ENCODE assay signal across 15 cellular contexts in the genomic region with DNA sequence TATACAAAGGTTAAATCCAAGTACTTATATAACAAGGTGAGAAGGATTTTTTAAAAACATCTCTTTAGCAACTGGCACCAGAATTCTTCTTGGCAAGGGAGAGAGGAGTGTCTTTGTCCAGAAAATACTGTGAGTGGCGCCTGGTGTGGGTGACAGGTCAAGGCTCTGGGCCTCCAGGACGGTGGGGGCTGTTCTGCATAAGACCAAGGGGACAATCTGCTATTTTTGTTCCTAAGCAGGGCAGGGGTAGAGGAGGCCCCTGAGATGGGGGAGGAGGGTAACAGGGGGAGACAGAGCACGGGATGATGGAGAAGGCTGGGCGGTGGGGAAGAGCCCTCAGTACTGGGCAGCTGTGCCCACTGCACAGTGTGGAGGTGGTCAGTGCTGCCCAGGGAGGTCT. TPM values are rescaled to one million over a fixed set of nuclear protein-coding genes. Genes with fewer than 3 reads are reported as not detected.
DNase-seq lines count a peak whose midpoint lies in the region; ATAC-seq and TF ChIP-seq lines count a peak whose summit lies in the region.
"Had no signal": no experiment of that assay in that cellular context is flagged by ENCODE, and none has a peak within 500 bp of the region (broad histone marks: within the 10 kb centered on the region; RNA-seq: fewer than 3 reads in every experiment).

No MANE protein-coding gene starts in this region.

- DNase-seq in left ventricle myocardium superior, result peak; percentile 26
- DNase-seq in occipital lobe (lab: John Stamatoyannopoulos, UW), result no peak
- no peak for DNase-seq in Karpas-422
- DNase-seq in gastrocnemius medialis, result no peak
- DNase-seq: Calu3; CD4-positive, alpha-beta memory T cell; GM23248; HCEC 1CT; NCI-H187; NCI-H345; NCI-H526 treated with DMSO at 0.1 percent for 48 hours; NK-92 treated with Interleukin-12 subunit alpha and Interleukin-12 subunit beta, amount 100 ng/mL, for 24 hours had no signal

- no peak overlapping the region for H2AFZ ChIP-seq in Karpas-422 (ENCODE audit: low read length)
- H2AFZ ChIP-seq: GM23248 had no signal

- H3K27ac ChIP-seq in C4-2B, result peak overlapping the region; percentile 4; the same call in 1 of the 2 replicates
- H3K27ac ChIP-seq in Karpas-422 (ENCODE audit: low read length), result no peak overlapping the region
- H3K27ac ChIP-seq in gastrocnemius medialis, result no peak overlapping the region
- H3K27ac ChIP-seq: GM23248 had no signal

- no peak overlapping the region for H3K4me3 ChIP-seq in Karpas-422 (ENCODE audit: low read length)
- no peak overlapping the region for H3K4me3 ChIP-seq in gastrocnemius medialis
- H3K4me3 ChIP-seq: GM23248 had no signal

- TF ChIP-seq CTCF in C4-2B (conservative IDR thresholded peaks at IDR 0.05), result no peak
- no peak for TF ChIP-seq CTCF in gastrocnemius medialis (IDR thresholded peaks at IDR 0.05 in 4 of 5, conservative IDR thresholded peaks at IDR 0.05 in 1 of 5)

- H3K4me1 ChIP-seq in Karpas-422 (ENCODE audit: low read length), result no peaks in the 10 kb centered on the region
- no peaks in the 10 kb centered on the region for H3K4me1 ChIP-seq in gastrocnemius medialis

- H3K36me3 Mint-ChIP-seq in activated T-helper 17 cell treated with anti-CD3 and anti-CD28 coated beads, Interleukin-2, amount 50 U/mL, for 72 hours (ENCODE audit: low read depth), result no peaks in the 10 kb centered on the region
- H3K36me3 Mint-ChIP-seq in stimulated activated memory B cell treated with anti-CD40 and anti-IgM and Interleukin-4, amounts not matched to agents 10 μg/mL and 1 μg/mL and 100 μg/mL, for 72 hours, result no peaks in the 10 kb centered on the region
- H3K36me3 Mint-ChIP-seq: CD4-positive, alpha-beta memory T cell had no signal

- no peaks in the 10 kb centered on the region for H3K9me3 ChIP-seq in Karpas-422 (ENCODE audit: low read length)
- H3K9me3 ChIP-seq in gastrocnemius medialis, result no peaks in the 10 kb centered on the region

- H3K4me1 Mint-ChIP-seq in activated T-helper 17 cell treated with anti-CD3 and anti-CD28 coated beads, Interleukin-2, amount 50 U/mL, for 72 hours, result peaks cover 8% of the 10 kb centered on the region
- H3K4me1 Mint-ChIP-seq in stimulated activated memory B cell treated with anti-CD40 and anti-IgM and Interleukin-4, amounts not matched to agents 10 μg/mL and 1 μg/mL and 100 μg/mL, for 72 hours, result peaks cover 21% of the 10 kb centered on the region

- TF ChIP-seq POLR2A in gastrocnemius medialis (IDR thresholded peaks at IDR 0.05), result no peak

- H3K9ac ChIP-seq in Karpas-422 (ENCODE audit: low read length), result no peak overlapping the region
- H3K9ac ChIP-seq: GM23248 had no signal

- no peak overlapping the region for H3K4me3 Mint-ChIP-seq in activated T-helper 17 cell treated with anti-CD3 and anti-CD28 coated beads, Interleukin-2, amount 50 U/mL, for 72 hours
- no peak overlapping the region for H3K4me3 Mint-ChIP-seq in stimulated activated memory B cell treated with anti-CD40 and anti-IgM and Interleukin-4, amounts not matched to agents 10 μg/mL and 1 μg/mL and 100 μg/mL, for 72 hours

- H3K36me3 ChIP-seq in Karpas-422 (ENCODE audit: insufficient read depth, low read length) (no peaks in the 10 kb centered on the region), gastrocnemius medialis (no peaks in the 10 kb centered on the region)

- H3K4me2 ChIP-seq in Karpas-422 (ENCODE audit: low read depth, low read length, poor library complexity, severe bottlenecking), result no peak overlapping the region

- no peaks in the 10 kb centered on the region for H3K27me3 Mint-ChIP-seq in activated T-helper 17 cell treated with anti-CD3 and anti-CD28 coated beads, Interleukin-2, amount 50 U/mL, for 72 hours
- H3K27me3 Mint-ChIP-seq in stimulated activated memory B cell treated with anti-CD40 and anti-IgM and Interleukin-4, amounts not matched to agents 10 μg/mL and 1 μg/mL and 100 μg/mL, for 72 hours, result no peaks in the 10 kb centered on the region
- H3K27me3 Mint-ChIP-seq: CD4-positive, alpha-beta memory T cell had no signal

- H3K27me3 ChIP-seq in Karpas-422 (ENCODE audit: low read length) (no peaks in the 10 kb centered on the region), gastrocnemius medialis (no peaks in the 10 kb centered on the region)

- no peaks in the 10 kb centered on the region for H3K9me2 ChIP-seq in Karpas-422 (replicated peaks; ENCODE audit: insufficient read depth, low read length)

- peak overlapping the region; percentile 78 for H3K27ac Mint-ChIP-seq in activated T-helper 17 cell treated with anti-CD3 and anti-CD28 coated beads, Interleukin-2, amount 50 U/mL, for 72 hours
- H3K27ac Mint-ChIP-seq in stimulated activated memory B cell treated with anti-CD40 and anti-IgM and Interleukin-4, amounts not matched to agents 10 μg/mL and 1 μg/mL and 100 μg/mL, for 72 hours, result peak overlapping the region; percentile 65

- no peaks in the 10 kb centered on the region for H3K79me2 ChIP-seq in Karpas-422 (ENCODE audit: low read length)

- intact Hi-C loops in left ventricle myocardium superior (cut with micrococcal nuclease), result no loop called here
- intact Hi-C loops in gastrocnemius medialis (cut with DNase I; ENCODE audit: low total_unique reads), result no loop called here

- ATAC-seq in activated T-helper 17 cell treated with anti-CD3 and anti-CD28 coated beads, Interleukin-2, amount 50 U/mL, for 72 hours (replicated peaks), result no peak
- ATAC-seq in left ventricle myocardium superior (peak; percentile 80), gastrocnemius medialis (no peak)
- no peak for ATAC-seq in stimulated activated memory B cell treated with anti-CD40 and anti-IgM and Interleukin-4, amounts not matched to agents 10 μg/mL and 1 μg/mL and 100 μg/mL, for 72 hours

- no peaks in the 10 kb centered on the region for H4K20me1 ChIP-seq in Karpas-422 (ENCODE audit: insufficient read depth, low read depth, low read length)

- in situ Hi-C loops in gastrocnemius medialis (cut with MboI; ENCODE audit: low sequenced_read_pairs in 4 of 4), result no loop called here

- no peaks in the 10 kb centered on the region for H3K9me3 Mint-ChIP-seq in activated T-helper 17 cell treated with anti-CD3 and anti-CD28 coated beads, Interleukin-2, amount 50 U/mL, for 72 hours
- no peaks in the 10 kb centered on the region for H3K9me3 Mint-ChIP-seq in stimulated activated memory B cell treated with anti-CD40 and anti-IgM and Interleukin-4, amounts not matched to agents 10 μg/mL and 1 μg/mL and 100 μg/mL, for 72 hours
- H3K9me3 Mint-ChIP-seq: CD4-positive, alpha-beta memory T cell had no signal

RNA-seq across cellular contexts. Expression of a gene that starts 51.6 kb away (rescaled TPM):
- 10 to 100 TPM; 29.8 to 41.1 TPM for total RNA-seq in activated T-helper 17 cell treated with anti-CD3 and anti-CD28 coated beads, Interleukin-2, amount 50 U/mL, for 72 hours
- total RNA-seq in left ventricle myocardium superior, result 3.6 TPM
- 48.0 TPM for total RNA-seq in occipital lobe
- 17.8 and 58.6 TPM in 2 replicates for total RNA-seq in Karpas-422 (2014; rRNA removed; shearing (Covaris generic); ENCODE audit: low replicate concordance)
- total RNA-seq in gastrocnemius medialis, result 1 to 10 TPM; 5.0 to 8.4 (median 7.3) TPM
